Comparison of ENCODE assay signal across 10 cellular contexts in genomic region chr10:80414126-80414898, GRCh38. TPM values are rescaled to one million over a fixed set of nuclear protein-coding genes. Genes with fewer than 3 reads are reported as not detected.
DNase-seq lines count a peak whose midpoint lies in the region; ATAC-seq, FAIRE-seq and TF ChIP-seq lines count a peak whose summit lies in the region.
"Had no signal": no experiment of that assay in that cellular context is flagged by ENCODE, and none has a peak within 500 bp of the region (broad histone marks: within the 10 kb centered on the region; RNA-seq: fewer than 3 reads in every experiment).

No MANE protein-coding gene starts in this region.

- TF ChIP-seq CTCF in HepG2 (CRISPR knock-in tag; IDR thresholded peaks at IDR 0.05) = no peak

- in situ Hi-C loops in T47D (cut with HindIII; ENCODE audit: low pct_unique_long_range_greater_than_20kb, low sequenced_read_pairs) = no loop called here
- in situ Hi-C loops in HepG2 (cut with HindIII; ENCODE audit: extremely low pct_ligation_motif_present, low pct_unique_long_range_greater_than_20kb) = no loop called here

- ATAC-seq in HepG2 = peak; percentile 82
- ATAC-seq in activated T-cell treated with anti-CD3 and anti-CD28 coated beads, Interleukin-2, amount 50 U/mL, for 72 hours (replicated peaks in 1 of 2) = no peak
- no peak for ATAC-seq in GM18909 (IDR thresholded peaks at IDR 0.05; ENCODE audit: poor library complexity, unreplicated experiment)

- H3K4me2 ChIP-seq in HepG2 (ENCODE audit: low read depth, low read length) = peak overlapping the region; percentile 66

- H3K9me3 Mint-ChIP-seq in activated T-cell treated with anti-CD3 and anti-CD28 coated beads, Interleukin-2, amount 50 U/mL, for 72 hours = no peaks in the 10 kb centered on the region
- H3K9me3 Mint-ChIP-seq: activated naive CD8-positive, alpha-beta T cell treated with anti-CD3 and anti-CD28 coated beads, Interleukin-2, amount 50 U/mL, for 24 hours had no signal

- peak overlapping the region; percentile 35; the same call in 1 of the 2 replicates for H3K9ac ChIP-seq in HepG2 (ENCODE audit: insufficient read depth, low read depth, low read length)

- TF ChIP-seq EP300 in HepG2 (IDR thresholded peaks at IDR 0.05; ENCODE audit: low read depth in 2 of 2, low read length in 2 of 2) (no peak), HepG2 (CRISPR knock-in tag; IDR thresholded peaks at IDR 0.05; ENCODE audit: borderline replicate concordance) (no peak)

- no peak for TF ChIP-seq RAD21 in HepG2 (CRISPR knock-in tag; IDR thresholded peaks at IDR 0.05)

- H3K27ac ChIP-seq in HepG2 (ENCODE audit: extremely low read length, insufficient read depth, low read length) (peak overlapping the region; percentile 72), temporal lobe (ENCODE audit: low read depth, low read length) (peak overlapping the region; percentile 79)

- FAIRE-seq in HepG2 (lab: Jason Lieb, UNC) = peak; percentile 94

- POLR2A ChIA-PET in HepG2 (lab: Yijun Ruan, JAX) = interaction anchor here (1.0 to 1.7 kb wide), 2 partner anchors 79 to 84 kb away, joined by 4 read pairs; no protein-coding TSS in a partner anchor

- H4K20me1 ChIP-seq in HepG2 (ENCODE audit: insufficient read depth, low read length) = peaks cover 10% of the 10 kb centered on the region; the same call in 1 of the 2 replicates

- no peak overlapping the region for H3K4me3 Mint-ChIP-seq in activated T-cell treated with anti-CD3 and anti-CD28 coated beads, Interleukin-2, amount 50 U/mL, for 72 hours
- H3K4me3 Mint-ChIP-seq: activated naive CD8-positive, alpha-beta T cell treated with anti-CD3 and anti-CD28 coated beads, Interleukin-2, amount 50 U/mL, for 24 hours had no signal

- CTCF ChIA-PET in HepG2 (lab: Yijun Ruan, JAX; ENCODE audit: low intra/inter-chr PET ratio, low total read pairs) = no interaction called here

- TF ChIP-seq POLR2A in HepG2 (IDR thresholded peaks at IDR 0.05; ENCODE audit: insufficient read depth in 1 of 2, low read depth in 2 of 2, low read length in 2 of 2) = no peak

- H3K27me3 ChIP-seq in HepG2 (ENCODE audit: control insufficient read depth in 1 of 2, insufficient read depth in 2 of 2, low read length in 2 of 2) = no peaks in the 10 kb centered on the region

- peak overlapping the region in 2 of 3 experiments; percentile 7 to 37; a peak in 2 of 6 replicates for H3K4me3 ChIP-seq in HepG2 (replicated peaks in 1 of 3; ENCODE audit: insufficient read depth in 1 of 3, low read depth in 2 of 3, low read length in 3 of 3)

- peaks cover 76% of the 10 kb centered on the region for H3K4me1 ChIP-seq in HepG2 (ENCODE audit: insufficient read depth, low read length)

- intact Hi-C loops in HepG2 (cut with micrococcal nuclease; ENCODE audit: unreplicated experiment) = no loop called here

- peaks cover 78% of the 10 kb centered on the region for H3K79me2 ChIP-seq in HepG2 (ENCODE audit: insufficient read depth, low read length)

- H2AFZ ChIP-seq in HepG2 (ENCODE audit: low read length) = no peak overlapping the region

- DNase-seq in NCI-H2171 treated with DMSO at 0.1 percent for 48 hours (lab: John Stamatoyannopoulos, UW) = peak; percentile 82
- peak; percentile 42 to 71 for DNase-seq in T47D (ENCODE audit: low read depth in 1 of 2, low spot score in 1 of 2)
- DNase-seq in HepG2 (ENCODE audit: low spot score) = peak; percentile 73
- no peak for DNase-seq in activated T-cell treated with anti-CD3 and anti-CD28 coated beads, Interleukin-2, amount 50 U/mL, for 72 hours
- DNase-seq in NK-92 (lab: John Stamatoyannopoulos, UW; ENCODE audit: unreplicated experiment) = no peak
- DNase-seq: activated naive CD8-positive, alpha-beta T cell treated with anti-CD3 and anti-CD28 coated beads, Interleukin-2, amount 50 U/mL, for 24 hours had no signal

- H3K27me3 Mint-ChIP-seq in activated T-cell treated with anti-CD3 and anti-CD28 coated beads, Interleukin-2, amount 50 U/mL, for 72 hours (ENCODE audit: low read depth) = no peaks in the 10 kb centered on the region
- H3K27me3 Mint-ChIP-seq: activated naive CD8-positive, alpha-beta T cell treated with anti-CD3 and anti-CD28 coated beads, Interleukin-2, amount 50 U/mL, for 24 hours had no signal

- H3K9me3 ChIP-seq in HepG2 (ENCODE audit: low read length) = no peaks in the 10 kb centered on the region

- peaks cover 0 to 3% of the 10 kb centered on the region in 2 experiments; a peak in 1 of 5 replicates for H3K36me3 ChIP-seq in HepG2 (replicated peaks in 1 of 2; ENCODE audit: control insufficient read depth in 1 of 2, insufficient read depth in 2 of 2, low read length in 2 of 2)

- 2% methylated on average over 7 of the region's 7 CpGs for WGBS in HepG2 (ENCODE audit: low lambda C conversion rate)

- no TSS peak for BruUV-seq in HepG2 (replicated peaks; lab: Mats Ljungman, UMichigan)

- H3K4me1 Mint-ChIP-seq in activated T-cell treated with anti-CD3 and anti-CD28 coated beads, Interleukin-2, amount 50 U/mL, for 72 hours (ENCODE audit: low read depth) = peaks cover 44% of the 10 kb centered on the region

- H3K27ac Mint-ChIP-seq in activated T-cell treated with anti-CD3 and anti-CD28 coated beads, Interleukin-2, amount 50 U/mL, for 72 hours = no peak overlapping the region

- no peaks in the 10 kb centered on the region for H3K36me3 Mint-ChIP-seq in activated T-cell treated with anti-CD3 and anti-CD28 coated beads, Interleukin-2, amount 50 U/mL, for 72 hours (ENCODE audit: insufficient read depth in 2 of 2)

RNA-seq across cellular contexts. Expression of gene PRXL2A, which starts 6.0 kb away (rescaled TPM):
- total RNA-seq in HepG2 (2016; rRNA removed; fragmentation: Illumina TruSeq; extraction: Trizol) (57.4 and 79.9 TPM in 2 replicates), temporal lobe (68.6 TPM)
- 61.0 and 61.6 TPM in 2 replicates for total RNA-seq in HepG2 (2016; cell fraction: cytosol; rRNA removed; fragmentation: Illumina TruSeq; extraction: Trizol; ENCODE audit: low read depth)
- total RNA-seq in HepG2 (2016; cell fraction: insoluble cytoplasmic fraction; rRNA removed; fragmentation: Illumina TruSeq; extraction: Trizol) = 60.4 and 81.6 TPM in 2 replicates
- total RNA-seq in HepG2 (2016; cell fraction: membrane; rRNA removed; fragmentation: Illumina TruSeq; extraction: Trizol) = 103 and 106 TPM in 2 replicates
- 46.3 and 54.0 TPM in 2 replicates for total RNA-seq in HepG2 (2016; cell fraction: nucleus; rRNA removed; fragmentation: Illumina TruSeq; extraction: Trizol)
- 43.9 and 44.0 TPM in 2 replicates for polyA plus RNA-seq in HepG2 (2011; rRNA removed)
- polyA plus RNA-seq in HepG2 (2011; cell fraction: cytosol; rRNA removed) = 30.6 and 48.5 TPM in 2 replicates
- polyA plus RNA-seq in HepG2 (2011; cell fraction: nucleus; rRNA removed) = 9.3 and 15.2 TPM in 2 replicates
- 75.8 and 86.2 TPM in 2 replicates for polyA plus RNA-seq in HepG2 (2012)
- polyA plus RNA-seq in HepG2 (2016; cell fraction: cytosol; fragmentation: Illumina TruSeq; extraction: Trizol; ENCODE audit: low read depth) = 96.8 and 103 TPM in 2 replicates
- polyA plus RNA-seq in HepG2 (2016; cell fraction: insoluble cytoplasmic fraction; fragmentation: Illumina TruSeq; extraction: Trizol; ENCODE audit: low read depth) = 78.0 and 79.1 TPM in 2 replicates
- 115 and 119 TPM in 2 replicates for polyA plus RNA-seq in HepG2 (2016; cell fraction: membrane; fragmentation: Illumina TruSeq; extraction: Trizol; ENCODE audit: low read depth)
- polyA plus RNA-seq in HepG2 (2016; cell fraction: nucleus; fragmentation: Illumina TruSeq; extraction: Trizol; ENCODE audit: insufficient read depth, low read depth) = 101 and 103 TPM in 2 replicates
- 10.9 and 11.9 TPM in 2 replicates for polyA minus RNA-seq in HepG2 (2011; rRNA and poly(A)+ RNA removed; ENCODE audit: low replicate concordance)
- polyA minus RNA-seq in HepG2 (2011; cell fraction: cytosol; rRNA and poly(A)+ RNA removed) = 18.7 and 25.3 TPM in 2 replicates
- polyA minus RNA-seq in HepG2 (2011; cell fraction: nucleus; rRNA and poly(A)+ RNA removed) = 10.4 and 12.6 TPM in 2 replicates
- 10 to 100 TPM; 11.0 to 15.5 TPM for total RNA-seq in activated T-cell treated with anti-CD3 and anti-CD28 coated beads, Interleukin-2, amount 50 U/mL, for 72 hours
- total RNA-seq: OCI-LY7 had no signal

RNA-seq across cellular contexts. Expression of gene TSPAN14, which starts 39.8 kb away (rescaled TPM):
- total RNA-seq in HepG2 (2016; rRNA removed; fragmentation: Illumina TruSeq; extraction: Trizol) (17.4 and 24.1 TPM in 2 replicates), temporal lobe (27.8 TPM)
- 5.0 and 6.4 TPM in 2 replicates for total RNA-seq in HepG2 (2016; cell fraction: cytosol; rRNA removed; fragmentation: Illumina TruSeq; extraction: Trizol; ENCODE audit: low read depth)
- 16.0 and 24.8 TPM in 2 replicates for total RNA-seq in HepG2 (2016; cell fraction: insoluble cytoplasmic fraction; rRNA removed; fragmentation: Illumina TruSeq; extraction: Trizol)
- 15.7 and 18.1 TPM in 2 replicates for total RNA-seq in HepG2 (2016; cell fraction: membrane; rRNA removed; fragmentation: Illumina TruSeq; extraction: Trizol)
- total RNA-seq in HepG2 (2016; cell fraction: nucleus; rRNA removed; fragmentation: Illumina TruSeq; extraction: Trizol) = 28.9 and 38.5 TPM in 2 replicates
- polyA plus RNA-seq in HepG2 (2011; rRNA removed) = 73.8 and 80.6 TPM in 2 replicates
- 66.9 and 68.7 TPM in 2 replicates for polyA plus RNA-seq in HepG2 (2011; cell fraction: cytosol; rRNA removed)
- 64.3 and 75.0 TPM in 2 replicates for polyA plus RNA-seq in HepG2 (2011; cell fraction: nucleus; rRNA removed)
- polyA plus RNA-seq in HepG2 (2012) = 36.4 and 39.6 TPM in 2 replicates
- 6.7 and 7.8 TPM in 2 replicates for polyA plus RNA-seq in HepG2 (2016; cell fraction: cytosol; fragmentation: Illumina TruSeq; extraction: Trizol; ENCODE audit: low read depth)
- 19.6 and 25.9 TPM in 2 replicates for polyA plus RNA-seq in HepG2 (2016; cell fraction: insoluble cytoplasmic fraction; fragmentation: Illumina TruSeq; extraction: Trizol; ENCODE audit: low read depth)
- polyA plus RNA-seq in HepG2 (2016; cell fraction: membrane; fragmentation: Illumina TruSeq; extraction: Trizol; ENCODE audit: low read depth) = 15.4 and 16.2 TPM in 2 replicates
- 59.1 and 62.2 TPM in 2 replicates for polyA plus RNA-seq in HepG2 (2016; cell fraction: nucleus; fragmentation: Illumina TruSeq; extraction: Trizol; ENCODE audit: insufficient read depth, low read depth)
- polyA minus RNA-seq in HepG2 (2011; rRNA and poly(A)+ RNA removed; ENCODE audit: low replicate concordance) = 22.0 and 139 TPM in 2 replicates
- 48.1 and 54.0 TPM in 2 replicates for polyA minus RNA-seq in HepG2 (2011; cell fraction: cytosol; rRNA and poly(A)+ RNA removed)
- polyA minus RNA-seq in HepG2 (2011; cell fraction: nucleus; rRNA and poly(A)+ RNA removed) = 39.9 and 48.0 TPM in 2 replicates
- total RNA-seq in activated T-cell treated with anti-CD3 and anti-CD28 coated beads, Interleukin-2, amount 50 U/mL, for 72 hours = 10 to 100 TPM; 44.2 to 47.8 TPM

RNA-seq across cellular contexts. Expression of gene DYDC2, which starts 57.7 kb away (rescaled TPM):
- 2.3 and 4.2 TPM in 2 replicates for total RNA-seq in HepG2 (2016; rRNA removed; fragmentation: Illumina TruSeq; extraction: Trizol)
- 2.6 and 2.8 TPM in 2 replicates for total RNA-seq in HepG2 (2016; cell fraction: cytosol; rRNA removed; fragmentation: Illumina TruSeq; extraction: Trizol; ENCODE audit: low read depth)
- 2.9 and 3.6 TPM in 2 replicates for total RNA-seq in HepG2 (2016; cell fraction: insoluble cytoplasmic fraction; rRNA removed; fragmentation: Illumina TruSeq; extraction: Trizol)
- total RNA-seq in HepG2 (2016; cell fraction: membrane; rRNA removed; fragmentation: Illumina TruSeq; extraction: Trizol) = 6.5 and 7.7 TPM in 2 replicates
- 1.3 TPM in 2 replicates for total RNA-seq in HepG2 (2016; cell fraction: nucleus; rRNA removed; fragmentation: Illumina TruSeq; extraction: Trizol)
- 0.98 and 2.3 TPM in 2 replicates for polyA plus RNA-seq in HepG2 (2011; rRNA removed)
- 0.59 and 1.8 TPM in 2 replicates for polyA plus RNA-seq in HepG2 (2011; cell fraction: cytosol; rRNA removed)
- polyA plus RNA-seq in HepG2 (2011; cell fraction: nucleus; rRNA removed) = 0.27 and 1.1 TPM in 2 replicates
- 4.0 and 6.8 TPM in 2 replicates for polyA plus RNA-seq in HepG2 (2012)
- 3.9 and 4.9 TPM in 2 replicates for polyA plus RNA-seq in HepG2 (2016; cell fraction: cytosol; fragmentation: Illumina TruSeq; extraction: Trizol; ENCODE audit: low read depth)
- polyA plus RNA-seq in HepG2 (2016; cell fraction: insoluble cytoplasmic fraction; fragmentation: Illumina TruSeq; extraction: Trizol; ENCODE audit: low read depth) = 3.9 and 4.6 TPM in 2 replicates
- 6.4 and 7.3 TPM in 2 replicates for polyA plus RNA-seq in HepG2 (2016; cell fraction: membrane; fragmentation: Illumina TruSeq; extraction: Trizol; ENCODE audit: low read depth)
- polyA plus RNA-seq in HepG2 (2016; cell fraction: nucleus; fragmentation: Illumina TruSeq; extraction: Trizol; ENCODE audit: insufficient read depth, low read depth) = 3.3 and 6.0 TPM in 2 replicates
- 0.32 TPM in 1 of 2 replicates, not detected in the other for polyA minus RNA-seq in HepG2 (2011; rRNA and poly(A)+ RNA removed; ENCODE audit: low replicate concordance)
- polyA minus RNA-seq in HepG2 (2011; cell fraction: cytosol; rRNA and poly(A)+ RNA removed) = 0.53 and 1.3 TPM in 2 replicates
- 0.62 TPM in 1 of 2 replicates, not detected in the other for polyA minus RNA-seq in HepG2 (2011; cell fraction: nucleus; rRNA and poly(A)+ RNA removed)
- 2.0 TPM for total RNA-seq in temporal lobe
- not detected for total RNA-seq in activated T-cell treated with anti-CD3 and anti-CD28 coated beads, Interleukin-2, amount 50 U/mL, for 72 hours
- total RNA-seq: OCI-LY7 had no signal

RNA-seq across cellular contexts. Expression of gene DYDC1, which starts 57.8 kb away (rescaled TPM):
- not detected in 2 replicates for total RNA-seq in HepG2 (2016; rRNA removed; fragmentation: Illumina TruSeq; extraction: Trizol)
- total RNA-seq in HepG2 (2016; cell fraction: cytosol; rRNA removed; fragmentation: Illumina TruSeq; extraction: Trizol; ENCODE audit: low read depth) = not detected in 2 replicates
- not detected in 2 replicates for total RNA-seq in HepG2 (2016; cell fraction: insoluble cytoplasmic fraction; rRNA removed; fragmentation: Illumina TruSeq; extraction: Trizol)
- total RNA-seq in HepG2 (2016; cell fraction: membrane; rRNA removed; fragmentation: Illumina TruSeq; extraction: Trizol) = not detected in 2 replicates
- not detected in 2 replicates for total RNA-seq in HepG2 (2016; cell fraction: nucleus; rRNA removed; fragmentation: Illumina TruSeq; extraction: Trizol)
- not detected in 2 replicates for polyA plus RNA-seq in HepG2 (2011; rRNA removed)
- polyA plus RNA-seq in HepG2 (2011; cell fraction: cytosol; rRNA removed) = not detected in 2 replicates
- polyA plus RNA-seq in HepG2 (2011; cell fraction: nucleus; rRNA removed) = not detected in 2 replicates
- not detected in 2 replicates for polyA plus RNA-seq in HepG2 (2012)
- not detected in 2 replicates for polyA plus RNA-seq in HepG2 (2016; cell fraction: cytosol; fragmentation: Illumina TruSeq; extraction: Trizol; ENCODE audit: low read depth)
- polyA plus RNA-seq in HepG2 (2016; cell fraction: insoluble cytoplasmic fraction; fragmentation: Illumina TruSeq; extraction: Trizol; ENCODE audit: low read depth) = not detected in 2 replicates
- polyA plus RNA-seq in HepG2 (2016; cell fraction: membrane; fragmentation: Illumina TruSeq; extraction: Trizol; ENCODE audit: low read depth) = not detected in 2 replicates
- polyA plus RNA-seq in HepG2 (2016; cell fraction: nucleus; fragmentation: Illumina TruSeq; extraction: Trizol; ENCODE audit: insufficient read depth, low read depth) = not detected in 2 replicates
- not detected in 2 replicates for polyA minus RNA-seq in HepG2 (2011; rRNA and poly(A)+ RNA removed; ENCODE audit: low replicate concordance)
- not detected in 2 replicates for polyA minus RNA-seq in HepG2 (2011; cell fraction: cytosol; rRNA and poly(A)+ RNA removed)
- not detected in 2 replicates for polyA minus RNA-seq in HepG2 (2011; cell fraction: nucleus; rRNA and poly(A)+ RNA removed)
- not detected for total RNA-seq in temporal lobe
- total RNA-seq in activated T-cell treated with anti-CD3 and anti-CD28 coated beads, Interleukin-2, amount 50 U/mL, for 72 hours = not detected
- total RNA-seq: OCI-LY7 had no signal
- polyA plus RNA-seq: neural cell had no signal

Comparison
In these comparisons a context has a peak if more than half of its experiments do, and no peak if none do; other contexts are left out.
1. DNase-seq: peak in NCI-H2171 treated with DMSO at 0.1 percent for 48 hours (single experiment), T47D (2 of 2) and HepG2 (single experiment); none in activated T-cell treated with anti-CD3 and anti-CD28 coated beads, Interleukin-2, amount 50 U/mL, for 72 hours (0 of 2) and NK-92 (single experiment).